In genomic region chr14:85085981-85086380, GRCh38 we compare ENCODE assay signal across 27 cellular contexts.
"Had no signal": no experiment of that assay in that cellular context is flagged by ENCODE, and none has a peak within 500 bp of the region (broad histone marks: within the 10 kb centered on the region; RNA-seq: fewer than 3 reads in every experiment).

No MANE protein-coding gene starts in this region.

- H3K4me1 Mint-ChIP-seq: immature natural killer cell; naive thymus-derived CD4-positive, alpha-beta T cell; neural crest cell; stimulated activated naive B cell treated with anti-CD40 and anti-IgM and Interleukin-4, amounts not matched to agents 10 μg/mL and 1 μg/mL and 100 μg/mL, for 72 hours had no signal

- H3K9me3 Mint-ChIP-seq: mesothelial cell of epicardium; natural killer cell treated with Interleukin-12 subunit alpha and Interleukin-12 subunit beta and Interleukin-15 and Interleukin-18, amount 100 ng/mL, for 72 hours; neural crest cell had no signal

- ATAC-seq: heart left ventricle; mucosa of descending colon; naive thymus-derived CD4-positive, alpha-beta T cell; natural killer cell treated with Interleukin-12 subunit alpha and Interleukin-12 subunit beta and Interleukin-15 and Interleukin-18, amount 100 ng/mL, for 72 hours; pancreas; right lobe of liver; stimulated activated naive B cell treated with anti-CD40 and anti-IgM and Interleukin-4, amounts not matched to agents 10 μg/mL and 1 μg/mL and 100 μg/mL, for 72 hours; stimulated activated naive CD8-positive, alpha-beta T cell treated with anti-CD3 and anti-CD28 coated beads, Interleukin-15, Interleukin-2, amounts not matched to agents 100 U/mL and 50 U/mL, for 24 hours had no signal

- H3K27me3 Mint-ChIP-seq: naive thymus-derived CD4-positive, alpha-beta T cell; natural killer cell treated with Interleukin-12 subunit alpha and Interleukin-12 subunit beta and Interleukin-15 and Interleukin-18, amount 100 ng/mL, for 72 hours; stimulated activated naive B cell treated with anti-CD40 and anti-IgM and Interleukin-4, amounts not matched to agents 10 μg/mL and 1 μg/mL and 100 μg/mL, for 72 hours had no signal

- H3K36me3 ChIP-seq: heart left ventricle, left ventricle myocardium inferior, pancreas, prostate gland, right lobe of liver, stomach, thyroid gland, transverse colon, upper lobe of left lung, vagina had no signal

- H3K4me3 ChIP-seq: heart left ventricle, left ventricle myocardium inferior, mucosa of descending colon, pancreas, prostate gland, right lobe of liver, smooth muscle cell, stomach, testis, thyroid gland, transverse colon, upper lobe of left lung, vagina had no signal

- H3K4me3 Mint-ChIP-seq: immature natural killer cell; mesothelial cell of epicardium; naive thymus-derived CD4-positive, alpha-beta T cell; natural killer cell treated with Interleukin-12 subunit alpha and Interleukin-12 subunit beta and Interleukin-15 and Interleukin-18, amount 100 ng/mL, for 72 hours; neural crest cell; stimulated activated naive B cell treated with anti-CD40 and anti-IgM and Interleukin-4, amounts not matched to agents 10 μg/mL and 1 μg/mL and 100 μg/mL, for 72 hours had no signal

- H3K9me3 ChIP-seq: heart left ventricle, left ventricle myocardium inferior, pancreas, prostate gland, right lobe of liver, stomach, testis, thyroid gland, transverse colon, upper lobe of left lung, vagina had no signal

- H3K27ac ChIP-seq: heart left ventricle, left ventricle myocardium inferior, pancreas, prostate gland, right lobe of liver, stomach, testis, thyroid gland, transverse colon, upper lobe of left lung, vagina had no signal

- H3K4me2 ChIP-seq: smooth muscle cell had no signal

- H3K27ac Mint-ChIP-seq: immature natural killer cell; mesothelial cell of epicardium; naive thymus-derived CD4-positive, alpha-beta T cell; natural killer cell treated with Interleukin-12 subunit alpha and Interleukin-12 subunit beta and Interleukin-15 and Interleukin-18, amount 100 ng/mL, for 72 hours; stimulated activated naive B cell treated with anti-CD40 and anti-IgM and Interleukin-4, amounts not matched to agents 10 μg/mL and 1 μg/mL and 100 μg/mL, for 72 hours had no signal

- H3K36me3 Mint-ChIP-seq: immature natural killer cell; mesothelial cell of epicardium; naive thymus-derived CD4-positive, alpha-beta T cell; natural killer cell treated with Interleukin-12 subunit alpha and Interleukin-12 subunit beta and Interleukin-15 and Interleukin-18, amount 100 ng/mL, for 72 hours; stimulated activated naive B cell treated with anti-CD40 and anti-IgM and Interleukin-4, amounts not matched to agents 10 μg/mL and 1 μg/mL and 100 μg/mL, for 72 hours had no signal

- DNase-seq: glutamatergic neuron; heart left ventricle; hypothalamus; immature natural killer cell; left ventricle myocardium inferior; mesendoderm; mucosa of descending colon; naive thymus-derived CD4-positive, alpha-beta T cell; nucleus accumbens; pancreas; posterior cingulate gyrus; right lobe of liver; stimulated activated CD4-positive, alpha-beta T cell treated with anti-CD3 and anti-CD28 coated beads, Interleukin-2, amount 100 ng/mL, for 24 hours; stimulated activated CD4-positive, alpha-beta T cell treated with anti-CD3 and anti-CD28 coated beads, Interleukin-4, amount 100 ng/mL, for 1 hour; stimulated activated naive B cell treated with anti-CD40 and anti-IgM and Interleukin-4, amounts not matched to agents 10 μg/mL and 1 μg/mL and 100 μg/mL, for 72 hours; stimulated activated naive CD8-positive, alpha-beta T cell treated with anti-CD3 and anti-CD28 coated beads, Interleukin-15, Interleukin-2, amounts not matched to agents 100 U/mL and 50 U/mL, for 24 hours; stomach; testis; thyroid gland; transverse colon; upper lobe of left lung had no signal

- H3K27me3 ChIP-seq: heart left ventricle, pancreas, right lobe of liver, stomach, testis, thyroid gland, transverse colon, upper lobe of left lung, vagina had no signal

- H3K4me1 ChIP-seq: heart left ventricle, left ventricle myocardium inferior, pancreas, prostate gland, right lobe of liver, stomach, testis, thyroid gland, transverse colon, upper lobe of left lung, vagina had no signal
